Comparison of ENCODE assay signal across 1 cellular context in genomic region chr15:77064539-77065308, GRCh38.
TF ChIP-seq lines count a peak whose summit lies in the region.

No MANE protein-coding gene starts in this region.

TF ChIP-seq in K562, 482 proteins besides CTCF, POLR2A, EP300 and RAD21 (continued from another document and continues in another):
- peak; percentile 65 for TF ChIP-seq ATF3 (IDR thresholded peaks at IDR 0.05)
- no peak for TF ChIP-seq ATF3 (CRISPR knock-in tag; conservative IDR thresholded peaks at IDR 0.05)
- TF ChIP-seq FOXA1 (IDR thresholded peaks at IDR 0.05; ENCODE audit: borderline replicate concordance), result no peak
- TF ChIP-seq POLR2H (tag; IDR thresholded peaks at IDR 0.05; ENCODE audit: low read depth), result no peak
- TF ChIP-seq ZNF408 (CRISPR knock-in tag; IDR thresholded peaks at IDR 0.05; ENCODE audit: low read depth), result no peak
- TF ChIP-seq JUN (IDR thresholded peaks at IDR 0.05; ENCODE audit: borderline replicate concordance, low read depth, low read length), result peak; percentile 56
- no peak for TF ChIP-seq JUN (CRISPR knock-in tag; IDR thresholded peaks at IDR 0.05; ENCODE audit: borderline replicate concordance)
- TF ChIP-seq ZNF512 (tag; IDR thresholded peaks at IDR 0.05), result no peak
- no peak for TF ChIP-seq MEF2A (IDR thresholded peaks at IDR 0.05; ENCODE audit: control insufficient read depth, low read depth, low read length)
- TF ChIP-seq ETV5 (CRISPR knock-in tag; IDR thresholded peaks at IDR 0.05; ENCODE audit: low read depth), result 0 out of 2 replicates have a peak, but pooled peaks have one; percentile 22
- no peak for TF ChIP-seq DACH1 (IDR thresholded peaks at IDR 0.05; ENCODE audit: partially characterized antibody)
- TF ChIP-seq ARID2 (IDR thresholded peaks at IDR 0.05), result no peak
- no peak for TF ChIP-seq ZNF764 (CRISPR knock-in tag; IDR thresholded peaks at IDR 0.05; ENCODE audit: low read depth)
- TF ChIP-seq ZNF766 (CRISPR knock-in tag; conservative IDR thresholded peaks at IDR 0.05), result no peak
- 0 out of 2 replicates have a peak, but pooled peaks have one; percentile 33 for TF ChIP-seq ZNF589 (CRISPR knock-in tag; IDR thresholded peaks at IDR 0.05; ENCODE audit: low read depth)
- TF ChIP-seq XRCC3 (IDR thresholded peaks at IDR 0.05), result no peak
- no peak for TF ChIP-seq HEY1 (CRISPR knock-in tag; IDR thresholded peaks at IDR 0.05; ENCODE audit: borderline replicate concordance)
- no peak for TF ChIP-seq BRD9 (IDR thresholded peaks at IDR 0.05; ENCODE audit: low read depth, partially characterized antibody)
- no peak for TF ChIP-seq MECOM (CRISPR knock-in tag; IDR thresholded peaks at IDR 0.05)
- no peak for TF ChIP-seq YBX1 (IDR thresholded peaks at IDR 0.05)
- peak; percentile 55 for TF ChIP-seq MEIS2 (IDR thresholded peaks at IDR 0.05; ENCODE audit: partially characterized antibody)
- no peak for TF ChIP-seq MEF2D (tag; conservative IDR thresholded peaks at IDR 0.05; ENCODE audit: low read depth)
- peak; percentile 57 for TF ChIP-seq ZBTB40 (IDR thresholded peaks at IDR 0.05)
- no peak for TF ChIP-seq ZBTB40 (CRISPR knock-in tag; IDR thresholded peaks at IDR 0.05)
- TF ChIP-seq MCM5 (IDR thresholded peaks at IDR 0.05; ENCODE audit: low read depth), result no peak
- TF ChIP-seq RBM25 (IDR thresholded peaks at IDR 0.05; ENCODE audit: low read depth, low read length, severe bottlenecking), result no peak
- no peak for TF ChIP-seq ARHGAP35 (IDR thresholded peaks at IDR 0.05; ENCODE audit: partially characterized antibody)
- no peak for TF ChIP-seq HDAC8 (tag; IDR thresholded peaks at IDR 0.05)
- TF ChIP-seq CEBPG (CRISPR knock-in tag; IDR thresholded peaks at IDR 0.05), result no peak
- no peak for TF ChIP-seq CEBPG (tag; conservative IDR thresholded peaks at IDR 0.05 in 1 of 2, IDR thresholded peaks at IDR 0.05 in 1 of 2)
- no peak for TF ChIP-seq HDAC6 (IDR thresholded peaks at IDR 0.05; ENCODE audit: low read depth, low read length)
- TF ChIP-seq IRF1 (CRISPR knock-in tag; IDR thresholded peaks at IDR 0.05; ENCODE audit: borderline replicate concordance), result no peak
- TF ChIP-seq GTF2B (IDR thresholded peaks at IDR 0.05; ENCODE audit: extremely low read depth, insufficient read length), result no peak
- no peak for TF ChIP-seq NFATC3 (IDR thresholded peaks at IDR 0.05)
- no peak for TF ChIP-seq RFX7 (CRISPR knock-in tag; IDR thresholded peaks at IDR 0.05)
- no peak for TF ChIP-seq MYNN (IDR thresholded peaks at IDR 0.05)
- TF ChIP-seq MYNN (CRISPR knock-in tag; IDR thresholded peaks at IDR 0.05), result no peak
- no peak for TF ChIP-seq ZNF407 (IDR thresholded peaks at IDR 0.05; ENCODE audit: low read depth)
- TF ChIP-seq PHF21A (IDR thresholded peaks at IDR 0.05; ENCODE audit: borderline replicate concordance, low read depth), result no peak
- TF ChIP-seq HMBOX1 (IDR thresholded peaks at IDR 0.05), result peak; percentile 68
- TF ChIP-seq KDM1A (IDR thresholded peaks at IDR 0.05), result 0 out of 4 replicates have a peak, but pooled peaks of 1 of the 2 experiments have one; percentile 31
